In genomic region chr15:35966781-35967180, GRCh38 we compare ENCODE assay signal across 7 cellular contexts.
"Had no signal": no experiment of that assay in that cellular context is flagged by ENCODE, and none has a peak within 500 bp of the region (broad histone marks: within the 10 kb centered on the region; RNA-seq: fewer than 3 reads in every experiment).

No MANE protein-coding gene starts in this region.

- H3K9me3 Mint-ChIP-seq: H9 had no signal

- DNase-seq: GM23248, H9, KBM-7 had no signal

- H3K27me3 Mint-ChIP-seq: IgD-negative memory B cell had no signal

- H3K4me3 Mint-ChIP-seq: H9, IgD-negative memory B cell had no signal

- H3K4me3 ChIP-seq: GM23248 had no signal

- H3K4me2 ChIP-seq: KMS-11 had no signal

- ATAC-seq: HepG2 had no signal

- H2AFZ ChIP-seq: GM23248 had no signal

- H3K27ac ChIP-seq: GM23248, HL-60, KMS-11 had no signal
